8 cellular contexts compared by ENCODE assay signal in genomic region chr19:38402623-38402966, GRCh38. TPM values are rescaled to one million over a fixed set of nuclear protein-coding genes. Genes with fewer than 3 reads are reported as not detected.
DNase-seq lines count a peak whose midpoint lies in the region; ATAC-seq, FAIRE-seq and TF ChIP-seq lines count a peak whose summit lies in the region.

No MANE protein-coding gene starts in this region.

- H4K20me1 ChIP-seq in fibroblast of lung (ENCODE audit: control insufficient read depth, extremely low read depth, insufficient read depth, low read length), result no peaks in the 10 kb centered on the region

- H3K79me2 ChIP-seq in fibroblast of lung (ENCODE audit: control insufficient read depth, insufficient read depth, low read length), result no peaks in the 10 kb centered on the region

- DNase-seq in Peyer's patch, result no peak
- DNase-seq in fibroblast of lung (ENCODE audit: low read depth in 2 of 2), result no peak
- DNase-seq in dedifferentiated amniotic fluid mesenchymal stem cell (ENCODE audit: extremely low spot score), result no peak
- DNase-seq in RKO (ENCODE audit: low spot score), result no peak
- DNase-seq in occipital lobe (lab: John Stamatoyannopoulos, UW), result no peak
- DNase-seq in small intestine, result no peak

- H3K27ac ChIP-seq in Peyer's patch (peak overlapping the region in 2 of 4 donors; percentile 64 to 96), fibroblast of lung (ENCODE audit: insufficient read depth, low read length) (no peak overlapping the region), skin epidermis (peak overlapping the region in 15 of 21 experiments; percentile 2 to 96 (median 65)), small intestine (ENCODE audit: low read depth in 1 of 2, low read length in 1 of 2) (peak overlapping the region in 1 of 2 donors; percentile 82)

- H3K4me2 ChIP-seq in fibroblast of lung (ENCODE audit: extremely low read depth, insufficient read depth, low read length), result peak overlapping the region; percentile 88

- peak overlapping the region; percentile 77 to 92 (median 86) for H3K4me3 ChIP-seq in Peyer's patch
- peak overlapping the region; percentile 41 to 55 (median 45) for H3K4me3 ChIP-seq in fibroblast of lung (replicated peaks in 1 of 4; ENCODE audit: control extremely low read depth in 1 of 4, insufficient read depth in 1 of 4, low read depth in 3 of 4, low read length in 4 of 4)
- peak overlapping the region; percentile 66 to 95 (median 91) for H3K4me3 ChIP-seq in skin epidermis
- peak overlapping the region in 1 of 2 donors; percentile 23 for H3K4me3 ChIP-seq in small intestine (ENCODE audit: low read depth in 1 of 2, low read length in 2 of 2)

- H3K4me1 ChIP-seq in Peyer's patch (peaks cover 0 to 13% (median 3%) of the 10 kb centered on the region in 4 donors), fibroblast of lung (ENCODE audit: control insufficient read depth, extremely low read depth, insufficient read depth, low read length) (no peaks in the 10 kb centered on the region), small intestine (ENCODE audit: control insufficient read depth in 2 of 2, insufficient read depth in 1 of 2, low read depth in 1 of 2, low read length in 1 of 2) (no peaks in the 10 kb centered on the region)

- 1 to 4% (median 3%) methylated on average over 18 of the region's 18 CpGs for WGBS in small intestine, 3 donors

- H3K36me3 ChIP-seq in Peyer's patch, result peaks cover 0 to 28% (median 0%) of the 10 kb centered on the region in 3 donors
- H3K36me3 ChIP-seq in fibroblast of lung (ENCODE audit: control insufficient read depth, insufficient read depth, low read length), result peaks cover 2% of the 10 kb centered on the region
- peaks cover 0 to 3% of the 10 kb centered on the region in 2 donors for H3K36me3 ChIP-seq in small intestine (ENCODE audit: control insufficient read depth in 2 of 2, insufficient read depth in 2 of 2, low read length in 2 of 2)

- H3K9me3 ChIP-seq in Peyer's patch (no peaks in the 10 kb centered on the region), fibroblast of lung (ENCODE audit: control insufficient read depth, insufficient read depth, low read depth, low read length) (no peaks in the 10 kb centered on the region), small intestine (ENCODE audit: control insufficient read depth, low read depth) (no peaks in the 10 kb centered on the region)

- peak; percentile 21 for ATAC-seq in GM19395 (IDR thresholded peaks at IDR 0.05; ENCODE audit: unreplicated experiment)

- TF ChIP-seq POLR2A in Peyer's patch (IDR thresholded peaks at IDR 0.05), result peak in 1 of 2 donors; percentile 37

- no peak overlapping the region for H3K9ac ChIP-seq in fibroblast of lung (ENCODE audit: insufficient read depth, low read length)

- TF ChIP-seq CTCF in Peyer's patch (IDR thresholded peaks at IDR 0.05) (no peak), fibroblast of lung (conservative IDR thresholded peaks at IDR 0.05 in 1 of 2, IDR thresholded peaks at IDR 0.05 in 1 of 2; ENCODE audit: low read depth in 1 of 2, low read length in 2 of 2) (no peak)

- no peak for FAIRE-seq in small intestine (lab: Jason Lieb, UNC)

- peak overlapping the region; percentile 78 for H2AFZ ChIP-seq in fibroblast of lung (ENCODE audit: low read length)

- H3K27me3 ChIP-seq in Peyer's patch (no peaks in the 10 kb centered on the region), fibroblast of lung (ENCODE audit: control insufficient read depth, insufficient read depth, low read length) (no peaks in the 10 kb centered on the region), small intestine (ENCODE audit: control insufficient read depth in 2 of 2, insufficient read depth in 2 of 2, low read length in 2 of 2) (no peaks in the 10 kb centered on the region)

RNA-seq across cellular contexts. Expression of gene FAM98C, which starts 0.3 kb away (rescaled TPM):
- total RNA-seq in Peyer's patch, result 10 to 100 TPM; 28.9 to 76.8 (median 48.1) TPM
- total RNA-seq in fibroblast of lung, result 8.5 and 10.6 TPM in 2 replicates
- 4.5 and 4.9 TPM in 2 replicates for polyA plus RNA-seq in fibroblast of lung
- 10.1 and 12.2 TPM in 2 replicates for polyA plus RNA-seq in fibroblast of lung (2012)
- 6.2 and 9.0 TPM in 2 replicates for polyA minus RNA-seq in fibroblast of lung (ENCODE audit: low replicate concordance)
- 8.0 TPM for total RNA-seq in occipital lobe
- polyA plus RNA-seq in small intestine, result 10 to 100 TPM; 23.6 to 47.2 (median 46.5) TPM

RNA-seq across cellular contexts. Expression of gene SPRED3, which starts 14.1 kb away (rescaled TPM):
- total RNA-seq in Peyer's patch (1 to 10 TPM in 2 of 4 donors, under 1 TPM in 1, not detected in 1; 0.88 to 5.9 (median 2.4) TPM), fibroblast of lung (0.77 and 1.5 TPM in 2 replicates), occipital lobe (1.4 TPM)
- polyA plus RNA-seq in fibroblast of lung (2.0 and 4.8 TPM in 2 replicates), small intestine (1 to 10 TPM in 2 of 3 donors, under 1 TPM in 1; 0.85 to 2.7 (median 2.5) TPM)
- 2.8 and 6.8 TPM in 2 replicates for polyA plus RNA-seq in fibroblast of lung (2012)
- polyA minus RNA-seq in fibroblast of lung (ENCODE audit: low replicate concordance), result 9.5 and 18.3 TPM in 2 replicates

RNA-seq across cellular contexts. Expression of gene GGN, which starts 14.8 kb away (rescaled TPM):
- total RNA-seq in Peyer's patch (10 to 100 TPM in 1 of 4 donors, 1 to 10 TPM in 3; 2.5 to 10.1 (median 6.2) TPM), fibroblast of lung (under 0.01 and 0.50 TPM in 2 replicates), occipital lobe (0.62 TPM)
- polyA plus RNA-seq in fibroblast of lung (0.15 and 0.20 TPM in 2 replicates), small intestine (10 to 100 TPM in 2 of 3 donors, 1 to 10 TPM in 1; 1.7 to 16.1 (median 14.6) TPM)
- polyA plus RNA-seq in fibroblast of lung (2012), result 1.4 and 2.1 TPM in 2 replicates
- polyA minus RNA-seq in fibroblast of lung (ENCODE audit: low replicate concordance), result 1.1 TPM in 1 of 2 replicates, not detected in the other

RNA-seq across cellular contexts. Expression of gene RASGRP4, which starts 23.4 kb away (rescaled TPM):
- 1 to 10 TPM in 2 of 4 donors, under 1 TPM in 2; 0.70 to 9.1 (median 1.7) TPM for total RNA-seq in Peyer's patch
- total RNA-seq in fibroblast of lung, result not detected in 2 replicates
- not detected in 2 replicates for polyA plus RNA-seq in fibroblast of lung
- polyA plus RNA-seq in fibroblast of lung (2012), result not detected in 2 replicates
- polyA minus RNA-seq in fibroblast of lung (ENCODE audit: low replicate concordance), result not detected in 2 replicates
- 0.16 TPM for total RNA-seq in occipital lobe
- under 1 TPM; 0.22 to 0.87 (median 0.81) TPM for polyA plus RNA-seq in small intestine

RNA-seq across cellular contexts. Expression of gene PSMD8, which starts 28.2 kb away (rescaled TPM):
- total RNA-seq in Peyer's patch, result 100 to 1,000 TPM; 118 to 211 (median 164) TPM
- 190 and 217 TPM in 2 replicates for total RNA-seq in fibroblast of lung
- polyA plus RNA-seq in fibroblast of lung, result 287 and 366 TPM in 2 replicates
- 221 and 297 TPM in 2 replicates for polyA plus RNA-seq in fibroblast of lung (2012)
- polyA minus RNA-seq in fibroblast of lung (ENCODE audit: low replicate concordance), result 338 and 417 TPM in 2 replicates
- 102 TPM for total RNA-seq in occipital lobe
- polyA plus RNA-seq in small intestine, result 100 to 1,000 TPM; 147 to 182 (median 149) TPM
